ENCODE assay signal across 1 cellular context in genomic region chr3:33440578-33441321, GRCh38.
A peak's percentile ranks its signal among the peaks of the same experiment; 100 is the strongest.
TF ChIP-seq lines count a peak whose summit lies in the region.

No MANE protein-coding gene starts in this region.

TF ChIP-seq in K562, 482 proteins besides CTCF, POLR2A, EP300 and RAD21 (continued from another document and continues in another):
- TF ChIP-seq POLR2G (IDR thresholded peaks at IDR 0.05; ENCODE audit: low read depth, low read length) (peak; percentile 85), KHSRP (IDR thresholded peaks at IDR 0.05) (no peak), NR2F6 (CRISPR knock-in tag; IDR thresholded peaks at IDR 0.05) (no peak), ZNF41 (CRISPR knock-in tag; conservative IDR thresholded peaks at IDR 0.05) (no peak), ZNF23 (CRISPR knock-in tag; IDR thresholded peaks at IDR 0.05) (no peak), PCBP2 (IDR thresholded peaks at IDR 0.05; ENCODE audit: low read depth, low read length, poor library complexity, severe bottlenecking) (no peak), EP400 (IDR thresholded peaks at IDR 0.05) (peak; percentile 83), ZNF57 (CRISPR knock-in tag; IDR thresholded peaks at IDR 0.05) (no peak), RFX1 (IDR thresholded peaks at IDR 0.05) (no peak; the same call in 1 of the 2 replicates), KLF10 (CRISPR knock-in tag; IDR thresholded peaks at IDR 0.05) (no peak), E2F6 (IDR thresholded peaks at IDR 0.05; ENCODE audit: borderline replicate concordance in 1 of 2, extremely low read depth in 1 of 2, insufficient read depth in 1 of 2, insufficient read length in 1 of 2, low read depth in 1 of 2, low read length in 1 of 2, poor library complexity in 1 of 2, severe bottlenecking in 1 of 2) (peak; percentile 32 to 56), CCNT2 (IDR thresholded peaks at IDR 0.05; ENCODE audit: borderline replicate concordance, extremely low read depth, insufficient read length, low read depth, low read length) (no peak), RCOR1 (IDR thresholded peaks at IDR 0.05; ENCODE audit: borderline replicate concordance in 1 of 2, low read depth in 2 of 2, low read length in 2 of 2) (peak; percentile 53; a peak in 3 of 4 replicates), HMGXB4 (CRISPR knock-in tag; IDR thresholded peaks at IDR 0.05) (0 out of 2 replicates have a peak, but pooled peaks have one; percentile 42), MLLT1 (IDR thresholded peaks at IDR 0.05) (peak in 1 of 2 experiments; percentile 72; a peak in 3 of 4 replicates), PREB (CRISPR knock-in tag; IDR thresholded peaks at IDR 0.05) (peak; percentile 83; the same call in 1 of the 2 replicates), ZNF444 (CRISPR knock-in tag; IDR thresholded peaks at IDR 0.05) (no peak), HINFP (tag; conservative IDR thresholded peaks at IDR 0.05; ENCODE audit: low read depth) (no peak), MAX (CRISPR knock-in tag; IDR thresholded peaks at IDR 0.05) (peak; percentile 76), MEIS2 (IDR thresholded peaks at IDR 0.05; ENCODE audit: partially characterized antibody) (peak; percentile 79), ZBTB5 (IDR thresholded peaks at IDR 0.05) (no peak), NRF1 (conservative IDR thresholded peaks at IDR 0.05 in 1 of 2, IDR thresholded peaks at IDR 0.05 in 1 of 2) (peak; percentile 79 to 84), NFATC3 (IDR thresholded peaks at IDR 0.05) (0 out of 2 replicates have a peak, but pooled peaks have one; percentile 41), KDM1A (IDR thresholded peaks at IDR 0.05) (no peak), ZFPM2 (CRISPR knock-in tag; IDR thresholded peaks at IDR 0.05) (no peak), SOX6 (IDR thresholded peaks at IDR 0.05) (0 out of 2 replicates have a peak, but pooled peaks have one; percentile 11), CREB5 (CRISPR knock-in tag; IDR thresholded peaks at IDR 0.05) (no peak), ZFX (CRISPR knock-in tag; IDR thresholded peaks at IDR 0.05) (peak; percentile 98), PTBP1 (IDR thresholded peaks at IDR 0.05; ENCODE audit: low read depth, low read length) (no peak), EWSR1 (IDR thresholded peaks at IDR 0.05; ENCODE audit: borderline replicate concordance, low read depth, partially characterized antibody) (no peak), PURB (CRISPR knock-in tag; IDR thresholded peaks at IDR 0.05; ENCODE audit: low read depth) (no peak), ERF (CRISPR knock-in tag; IDR thresholded peaks at IDR 0.05) (peak; percentile 58; the same call in 1 of the 2 replicates), HOMEZ (CRISPR knock-in tag; IDR thresholded peaks at IDR 0.05) (no peak), CBX5 (IDR thresholded peaks at IDR 0.05; ENCODE audit: borderline replicate concordance, low read depth) (no peak; the same call in 1 of the 2 replicates), NR2C1 (IDR thresholded peaks at IDR 0.05) (peak; percentile 54), NR2C1 (tag; IDR thresholded peaks at IDR 0.05) (no peak; the same call in 1 of the 2 replicates), HDAC1 (IDR thresholded peaks at IDR 0.05) (peak in 1 of 2 experiments; percentile 47; a peak in 1 of 4 replicates), FUS (optimal IDR thresholded peaks at IDR 0.05; ENCODE audit: low read depth, low read length) (no peak), ZNF740 (CRISPR knock-in tag; IDR thresholded peaks at IDR 0.05) (no peak), ZNF740 (tag; IDR thresholded peaks at IDR 0.05) (no peak), HES1 (IDR thresholded peaks at IDR 0.05; ENCODE audit: low read depth) (0 out of 2 replicates have a peak, but pooled peaks have one; percentile 4), POU5F1 (IDR thresholded peaks at IDR 0.05; ENCODE audit: borderline replicate concordance, low read depth, low read length, partially characterized antibody) (no peak), RUNX1 (IDR thresholded peaks at IDR 0.05; ENCODE audit: low read depth) (peak; percentile 35; the same call in 1 of the 2 replicates), FOXO4 (CRISPR knock-in tag; IDR thresholded peaks at IDR 0.05) (no peak), ZNF551 (CRISPR knock-in tag; IDR thresholded peaks at IDR 0.05) (no peak), MNT (conservative IDR thresholded peaks at IDR 0.05) (peak; percentile 49 to 80; a peak in 3 of 4 replicates), PML (IDR thresholded peaks at IDR 0.05; ENCODE audit: low read length) (peak; percentile 93), ZEB2 (IDR thresholded peaks at IDR 0.05) (peak; percentile 33; the same call in 1 of the 2 replicates)
